In the genomic region with DNA sequence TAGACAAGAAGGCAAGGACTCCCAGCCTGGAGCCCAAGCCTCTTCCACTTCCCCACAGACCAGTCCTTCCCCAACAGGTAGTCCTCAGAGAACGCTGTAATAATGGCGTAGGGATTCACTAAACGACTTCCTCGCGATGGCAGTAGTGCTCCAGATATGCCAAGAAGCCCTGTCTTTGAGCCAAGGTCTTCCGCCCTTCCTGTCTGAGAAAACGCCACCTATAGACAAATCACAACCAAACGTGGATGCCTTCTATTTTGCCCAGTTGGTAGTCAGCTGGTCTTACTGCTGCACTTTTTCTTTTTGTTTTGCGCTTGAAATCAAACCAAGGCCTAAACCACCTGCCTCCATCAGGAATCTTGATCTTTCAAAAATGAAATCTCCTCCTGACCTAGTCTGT, we compare ENCODE assay signal across 8 cellular contexts.
DNase-seq lines count a peak whose midpoint lies in the region; ATAC-seq, FAIRE-seq and TF ChIP-seq lines count a peak whose summit lies in the region.

No MANE protein-coding gene starts in this region.

- TF ChIP-seq CTCF in spleen (IDR thresholded peaks at IDR 0.05 in 8 of 11, conservative IDR thresholded peaks at IDR 0.05 in 3 of 11) (peak in 6 of 11 experiments; percentile 20 to 73 (median 38)), WTC11 (IDR thresholded peaks at IDR 0.05) (no peak)

- peak overlapping the region in 5 of 8 donors; percentile 32 to 80 (median 47) for H3K4me3 ChIP-seq in spleen

- FAIRE-seq in A204.1 (lab: Jason Lieb, UNC) = peak; percentile 78

- peaks cover 53% of the 10 kb centered on the region for H3K36me3 Mint-ChIP-seq in WTC11

- peak; percentile 61 for ATAC-seq in GM18907 (IDR thresholded peaks at IDR 0.05; ENCODE audit: unreplicated experiment)
- no peak for ATAC-seq in HG02840 (IDR thresholded peaks at IDR 0.05; ENCODE audit: low FRiP score, unreplicated experiment)
- ATAC-seq in WTC11 = no peak

- H3K27me3 Mint-ChIP-seq in WTC11 (ENCODE audit: low read depth) = no peaks in the 10 kb centered on the region

- no peak overlapping the region for H3K27ac Mint-ChIP-seq in WTC11

- DNase-seq in NCI-H2081 (lab: John Stamatoyannopoulos, UW) (peak; percentile 31 to 65), cerebellar nuclear complex (lab: John Stamatoyannopoulos, UW) (peak; percentile 27 to 80), spleen (peak; percentile 80), WTC11 (ENCODE audit: low spot score) (no peak), medulla oblongata (ENCODE audit: extremely low spot score) (no peak)

- no peak overlapping the region for H3K4me3 Mint-ChIP-seq in WTC11

- TF ChIP-seq POLR2A in spleen (IDR thresholded peaks at IDR 0.05) = no peak

- CTCF ChIA-PET in WTC11 (lab: Charles Lee) = no interaction called here

- H3K9me3 Mint-ChIP-seq in WTC11 = 0 out of 2 replicates have a peak, but pooled peaks cover 4% of the 10 kb centered on the region

- no peaks in the 10 kb centered on the region for H3K27me3 ChIP-seq in spleen (replicated peaks in 1 of 7)

- intact Hi-C loops in spleen (cut with DNase I; ENCODE audit: low total_unique reads) = no loop called here

- H3K4me1 ChIP-seq in spleen = peaks cover 0 to 7% (median 0%) of the 10 kb centered on the region in 6 donors

- H3K36me3 ChIP-seq in spleen = no peaks in the 10 kb centered on the region

- H3K9me3 ChIP-seq in spleen = peaks cover 0 to under 1% (median 0%) of the 10 kb centered on the region in 8 donors

- POLR2A ChIA-PET in WTC11 (lab: Charles Lee) = interaction anchor here (0.7 kb wide), 1 partner anchor 567 kb away, joined by 3 read pairs; no protein-coding TSS in a partner anchor

- peak overlapping the region in 5 of 8 donors; percentile 83 to 92 (median 91) for H3K27ac ChIP-seq in spleen

- H3K4me1 Mint-ChIP-seq in WTC11 = no peaks in the 10 kb centered on the region; the same call in 1 of the 2 replicates

- WGBS in spleen, 5 donors = 32 to 97% (median 92%) methylated on average over 9 of the region's 9 CpGs

TF ChIP-seq in WTC11, 78 proteins besides CTCF, POLR2A, EP300 and RAD21:
- TF ChIP-seq, protein P1, sequence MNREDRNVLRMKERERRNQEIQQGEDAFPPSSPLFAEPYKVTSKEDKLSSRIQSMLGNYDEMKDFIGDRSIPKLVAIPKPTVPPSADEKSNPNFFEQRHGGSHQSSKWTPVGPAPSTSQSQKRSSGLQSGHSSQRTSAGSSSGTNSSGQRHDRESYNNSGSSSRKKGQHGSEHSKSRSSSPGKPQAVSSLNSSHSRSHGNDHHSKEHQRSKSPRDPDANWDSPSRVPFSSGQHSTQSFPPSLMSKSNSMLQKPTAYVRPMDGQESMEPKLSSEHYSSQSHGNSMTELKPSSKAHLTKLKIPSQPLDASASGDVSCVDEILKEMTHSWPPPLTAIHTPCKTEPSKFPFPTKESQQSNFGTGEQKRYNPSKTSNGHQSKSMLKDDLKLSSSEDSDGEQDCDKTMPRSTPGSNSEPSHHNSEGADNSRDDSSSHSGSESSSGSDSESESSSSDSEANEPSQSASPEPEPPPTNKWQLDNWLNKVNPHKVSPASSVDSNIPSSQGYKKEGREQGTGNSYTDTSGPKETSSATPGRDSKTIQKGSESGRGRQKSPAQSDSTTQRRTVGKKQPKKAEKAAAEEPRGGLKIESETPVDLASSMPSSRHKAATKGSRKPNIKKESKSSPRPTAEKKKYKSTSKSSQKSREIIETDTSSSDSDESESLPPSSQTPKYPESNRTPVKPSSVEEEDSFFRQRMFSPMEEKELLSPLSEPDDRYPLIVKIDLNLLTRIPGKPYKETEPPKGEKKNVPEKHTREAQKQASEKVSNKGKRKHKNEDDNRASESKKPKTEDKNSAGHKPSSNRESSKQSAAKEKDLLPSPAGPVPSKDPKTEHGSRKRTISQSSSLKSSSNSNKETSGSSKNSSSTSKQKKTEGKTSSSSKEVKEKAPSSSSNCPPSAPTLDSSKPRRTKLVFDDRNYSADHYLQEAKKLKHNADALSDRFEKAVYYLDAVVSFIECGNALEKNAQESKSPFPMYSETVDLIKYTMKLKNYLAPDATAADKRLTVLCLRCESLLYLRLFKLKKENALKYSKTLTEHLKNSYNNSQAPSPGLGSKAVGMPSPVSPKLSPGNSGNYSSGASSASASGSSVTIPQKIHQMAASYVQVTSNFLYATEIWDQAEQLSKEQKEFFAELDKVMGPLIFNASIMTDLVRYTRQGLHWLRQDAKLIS (CRISPR knock-in tag; IDR thresholded peaks at IDR 0.05; ENCODE audit: borderline replicate concordance) = no peak

Comparison
In these comparisons a context has a peak if more than half of its experiments do, and no peak if none do; other contexts are left out.
1. DNase-seq: peak in NCI-H2081 (2 of 2), cerebellar nuclear complex (2 of 2) and spleen (single experiment); none in WTC11 (single experiment) and medulla oblongata (single experiment).